8 cellular contexts compared by ENCODE assay signal in genomic region chr17:7204828-7205461, GRCh38. TPM values are rescaled to one million over a fixed set of nuclear protein-coding genes. Genes with fewer than 3 reads are reported as not detected.
DNase-seq lines count a peak whose midpoint lies in the region; ATAC-seq and TF ChIP-seq lines count a peak whose summit lies in the region.

No MANE protein-coding gene starts in this region.

- H3K27ac Mint-ChIP-seq in natural killer cell treated with Interleukin-12 subunit alpha and Interleukin-12 subunit beta and Interleukin-15 and Interleukin-18, amount 100 ng/mL, for 72 hours = peak overlapping the region; percentile 81 to 85
- peak overlapping the region; percentile 97 for H3K27ac Mint-ChIP-seq in stimulated activated naive B cell treated with anti-CD40 and anti-IgM and Interleukin-4, amounts not matched to agents 10 μg/mL and 1 μg/mL and 100 μg/mL, for 72 hours

- TF ChIP-seq CTCF in fibroblast of pulmonary artery (IDR thresholded peaks at IDR 0.05; ENCODE audit: low read length, missing control alignments) = no peak

- H3K4me3 Mint-ChIP-seq in natural killer cell treated with Interleukin-12 subunit alpha and Interleukin-12 subunit beta and Interleukin-15 and Interleukin-18, amount 100 ng/mL, for 72 hours = peak overlapping the region; percentile 87
- H3K4me3 Mint-ChIP-seq in stimulated activated naive B cell treated with anti-CD40 and anti-IgM and Interleukin-4, amounts not matched to agents 10 μg/mL and 1 μg/mL and 100 μg/mL, for 72 hours = peak overlapping the region; percentile 88 to 91

- H3K36me3 Mint-ChIP-seq in natural killer cell treated with Interleukin-12 subunit alpha and Interleukin-12 subunit beta and Interleukin-15 and Interleukin-18, amount 100 ng/mL, for 72 hours = no peaks in the 10 kb centered on the region
- H3K36me3 Mint-ChIP-seq in stimulated activated naive B cell treated with anti-CD40 and anti-IgM and Interleukin-4, amounts not matched to agents 10 μg/mL and 1 μg/mL and 100 μg/mL, for 72 hours = peaks cover 0 to 3% of the 10 kb centered on the region in 2 donors

- no peaks in the 10 kb centered on the region for H3K27me3 Mint-ChIP-seq in natural killer cell treated with Interleukin-12 subunit alpha and Interleukin-12 subunit beta and Interleukin-15 and Interleukin-18, amount 100 ng/mL, for 72 hours
- H3K27me3 Mint-ChIP-seq in stimulated activated naive B cell treated with anti-CD40 and anti-IgM and Interleukin-4, amounts not matched to agents 10 μg/mL and 1 μg/mL and 100 μg/mL, for 72 hours = peaks cover 0 to 2% of the 10 kb centered on the region in 2 donors

- peak overlapping the region; percentile 52 for H3K4me3 ChIP-seq in fibroblast of pulmonary artery (replicated peaks; ENCODE audit: low read depth, low read length)

- ATAC-seq in HG03064 (IDR thresholded peaks at IDR 0.05; ENCODE audit: low read depth, unreplicated experiment) = peak; percentile 70
- ATAC-seq in natural killer cell treated with Interleukin-12 subunit alpha and Interleukin-12 subunit beta and Interleukin-15 and Interleukin-18, amount 100 ng/mL, for 72 hours = peak; percentile 92 to 93
- ATAC-seq in stimulated activated naive B cell treated with anti-CD40 and anti-IgM and Interleukin-4, amounts not matched to agents 10 μg/mL and 1 μg/mL and 100 μg/mL, for 72 hours (replicated peaks) = peak; percentile 93 to 95

- DNase-seq in NCI-H526 (lab: John Stamatoyannopoulos, UW) (peak; percentile 61 to 73), NCI-H526 treated with DMSO at 0.1 percent for 48 hours (lab: John Stamatoyannopoulos, UW) (no peak), NCI-H748 treated with DMSO at 0.1 percent for 48 hours (lab: John Stamatoyannopoulos, UW) (peak; percentile 97), fibroblast of pulmonary artery (ENCODE audit: low read depth) (peak; percentile 85)
- DNase-seq in activated T-helper 1 cell treated with anti-CD3 and anti-CD28 coated beads, Interleukin-2, amount 50 U/mL, for 16 hours (ENCODE audit: low read depth in 1 of 2, low spot score in 1 of 2) = peak; percentile 84 to 87
- DNase-seq in natural killer cell treated with Interleukin-12 subunit alpha and Interleukin-12 subunit beta and Interleukin-15 and Interleukin-18, amount 100 ng/mL, for 72 hours (ENCODE audit: low spot score) = peak; percentile 93
- peak; percentile 92 for DNase-seq in stimulated activated naive B cell treated with anti-CD40 and anti-IgM and Interleukin-4, amounts not matched to agents 10 μg/mL and 1 μg/mL and 100 μg/mL, for 72 hours

- peaks cover 28 to 33% of the 10 kb centered on the region in 2 donors for H3K4me1 Mint-ChIP-seq in natural killer cell treated with Interleukin-12 subunit alpha and Interleukin-12 subunit beta and Interleukin-15 and Interleukin-18, amount 100 ng/mL, for 72 hours (ENCODE audit: low read depth in 2 of 2)
- peaks cover 22 to 26% of the 10 kb centered on the region in 2 donors for H3K4me1 Mint-ChIP-seq in stimulated activated naive B cell treated with anti-CD40 and anti-IgM and Interleukin-4, amounts not matched to agents 10 μg/mL and 1 μg/mL and 100 μg/mL, for 72 hours

- H3K9me3 Mint-ChIP-seq in natural killer cell treated with Interleukin-12 subunit alpha and Interleukin-12 subunit beta and Interleukin-15 and Interleukin-18, amount 100 ng/mL, for 72 hours = no peaks in the 10 kb centered on the region
- no peaks in the 10 kb centered on the region for H3K9me3 Mint-ChIP-seq in stimulated activated naive B cell treated with anti-CD40 and anti-IgM and Interleukin-4, amounts not matched to agents 10 μg/mL and 1 μg/mL and 100 μg/mL, for 72 hours

RNA-seq across cellular contexts. Expression of gene DLG4, which starts 14.7 kb away (rescaled TPM):
- 1 to 10 TPM; 3.3 to 8.3 TPM for total RNA-seq in natural killer cell treated with Interleukin-12 subunit alpha and Interleukin-12 subunit beta and Interleukin-15 and Interleukin-18, amount 100 ng/mL, for 72 hours

RNA-seq across cellular contexts. Expression of gene ACADVL, which starts 14.8 kb away (rescaled TPM):
- total RNA-seq in natural killer cell treated with Interleukin-12 subunit alpha and Interleukin-12 subunit beta and Interleukin-15 and Interleukin-18, amount 100 ng/mL, for 72 hours = 100 to 1,000 TPM; 651 to 710 TPM

RNA-seq across cellular contexts. Expression of gene ASGR1, which starts 25.8 kb away (rescaled TPM):
- total RNA-seq in natural killer cell treated with Interleukin-12 subunit alpha and Interleukin-12 subunit beta and Interleukin-15 and Interleukin-18, amount 100 ng/mL, for 72 hours = under 1 TPM in 1 of 2 donors, not detected in 1; 0.95 TPM

RNA-seq across cellular contexts. Expression of gene DVL2, which starts 29.4 kb away (rescaled TPM):
- total RNA-seq in natural killer cell treated with Interleukin-12 subunit alpha and Interleukin-12 subunit beta and Interleukin-15 and Interleukin-18, amount 100 ng/mL, for 72 hours = 10 to 100 TPM; 35.1 to 61.6 TPM

RNA-seq across cellular contexts. Expression of gene PHF23, which starts 34.3 kb away (rescaled TPM):
- total RNA-seq in natural killer cell treated with Interleukin-12 subunit alpha and Interleukin-12 subunit beta and Interleukin-15 and Interleukin-18, amount 100 ng/mL, for 72 hours = 10 to 100 TPM; 40.1 to 55.2 TPM
